In genomic region chr5:151956720-151957119, GRCh38 we compare ENCODE assay signal across 23 cellular contexts. TPM values are rescaled to one million over a fixed set of nuclear protein-coding genes. Genes with fewer than 3 reads are reported as not detected.
"Had no signal": no experiment of that assay in that cellular context is flagged by ENCODE, and none has a peak within 500 bp of the region (broad histone marks: within the 10 kb centered on the region; RNA-seq: fewer than 3 reads in every experiment).

No MANE protein-coding gene starts in this region.

- H3K4me3 Mint-ChIP-seq: activated T-cell treated with anti-CD3 and anti-CD28 coated beads, Interleukin-2, amount 50 U/mL, for 4 hours; T-helper 1 cell treated with Interleukin-12 subunit alpha and Interleukin-12 subunit beta and Interleukin-4 antibody, amounts not matched to agents 30 μg/mL and 1 μg/mL, for 36 hours; WTC11 had no signal

- H3K36me3 Mint-ChIP-seq: activated naive CD4-positive, alpha-beta T cell treated with anti-CD3 and anti-CD28 coated beads, Interleukin-2, amount 50 U/mL, for 72 hours; WTC11 had no signal

- DNase-seq: activated CD4-positive, alpha-beta T cell treated with anti-CD3 and anti-CD28 coated beads, Interleukin-2, amount 50 U/mL, for 1 hour; activated CD4-positive, CD25-positive, alpha-beta regulatory T cell treated with anti-CD3 and anti-CD28 coated beads, Interleukin-2, amount 50 U/mL, for 72 hours; activated gamma-delta T cell; activated T-cell treated with anti-CD3 and anti-CD28 coated beads, Interleukin-2, amount 50 U/mL, for 4 hours; brain microvascular endothelial cell; MG63; MV-4-11; NCI-H1092 treated with DMSO at 0.1 percent for 48 hours; NCI-H1417 treated with DMSO at 0.1 percent for 48 hours; NCI-H1694 treated with DMSO at 0.1 percent for 48 hours; NCI-H2029 treated with DMSO at 0.1 percent for 48 hours; NCI-H524; Peyer's patch; Right ventricle myocardium superior; SW 1271; T-helper 9 cell had no signal

- H3K9me3 Mint-ChIP-seq: activated naive CD4-positive, alpha-beta T cell treated with anti-CD3 and anti-CD28 coated beads, Interleukin-2, amount 50 U/mL, for 72 hours; activated T-cell treated with anti-CD3 and anti-CD28 coated beads, Interleukin-2, amount 50 U/mL, for 4 hours; IgD-negative memory B cell; T-helper 1 cell treated with Interleukin-12 subunit alpha and Interleukin-12 subunit beta and Interleukin-4 antibody, amounts not matched to agents 30 μg/mL and 1 μg/mL, for 36 hours; WTC11 had no signal

- H3K27ac Mint-ChIP-seq: T-helper 1 cell treated with Interleukin-12 subunit alpha and Interleukin-12 subunit beta and Interleukin-4 antibody, amounts not matched to agents 30 μg/mL and 1 μg/mL, for 36 hours; WTC11 had no signal

- ATAC-seq: activated naive CD4-positive, alpha-beta T cell treated with anti-CD3 and anti-CD28 coated beads, Interleukin-2, amount 50 U/mL, for 72 hours; activated T-cell treated with anti-CD3 and anti-CD28 coated beads, Interleukin-2, amount 50 U/mL, for 4 hours; SK-N-SH treated with all-trans-retinoic acid at 6 μM for 48 hours; WTC11 had no signal

RNA-seq across cellular contexts. Expression of gene GLRA1, which starts 32.1 kb away (rescaled TPM):
- total RNA-seq: activated naive CD4-positive, alpha-beta T cell treated with anti-CD3 and anti-CD28 coated beads, Interleukin-2, amount 50 U/mL, for 72 hours; activated T-cell treated with anti-CD3 and anti-CD28 coated beads, Interleukin-2, amount 50 U/mL, for 4 hours; cardiac muscle cell; Peyer's patch; Right ventricle myocardium superior; SJSA1; WTC11 had no signal
- polyA plus RNA-seq: cardiac muscle cell, IgD-negative memory B cell had no signal
